In the genomic region with DNA sequence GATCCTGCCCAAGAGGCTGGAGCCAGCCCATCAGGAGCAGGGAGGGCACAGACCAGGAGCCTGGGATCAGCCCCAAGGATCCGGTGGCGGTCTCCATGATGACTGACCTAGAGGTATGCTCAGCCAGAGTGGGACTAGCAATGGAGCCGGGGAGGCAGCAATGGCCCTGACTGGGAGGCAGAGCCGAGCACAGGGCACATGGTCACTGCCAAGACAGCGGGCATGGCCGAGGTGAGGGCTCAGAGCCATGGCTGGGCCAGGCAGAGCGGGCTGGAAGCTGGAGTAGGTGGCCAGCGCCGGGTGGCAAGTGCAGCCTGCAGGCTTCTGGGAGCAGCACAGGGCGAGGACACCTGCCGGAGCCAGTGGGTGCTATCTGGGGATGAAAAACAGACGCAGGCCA, we compare ENCODE assay signal across 21 cellular contexts.
DNase-seq lines count a peak whose midpoint lies in the region.
"Had no signal": no experiment of that assay in that cellular context is flagged by ENCODE, and none has a peak within 500 bp of the region (broad histone marks: within the 10 kb centered on the region; RNA-seq: fewer than 3 reads in every experiment).

No MANE protein-coding gene starts in this region.

- no peak overlapping the region for H3K4me2 ChIP-seq in neuronal stem cell (ENCODE audit: insufficient read depth, low read length, poor library complexity, severe bottlenecking)
- H3K4me2 ChIP-seq: BLaER1 treated with 17β-estradiol and CSF1 and Interleukin-3, amounts not matched to agents 10 nM and 100 nM had no signal

- no peak overlapping the region for H3K27ac ChIP-seq in neuronal stem cell (replicated peaks; ENCODE audit: low read length)
- H3K27ac ChIP-seq: 22Rv1; BLaER1 treated with 17β-estradiol and CSF1 and Interleukin-3, amounts not matched to agents 10 nM and 100 nM; GM23248 had no signal

- H4K8ac ChIP-seq in neuronal stem cell (ENCODE audit: low read depth, low read length) = no peak overlapping the region

- intact Hi-C loops in posterior vena cava (cut with DNase I) = no loop called here

- WGBS in neuronal stem cell (ENCODE audit: extremely low coverage in 2 of 2, insufficient read length in 2 of 2, insufficient replicate concordance in 1 of 2), 2 donors = no CpG with 5 or more reads among the region's 12 CpGs

- no peaks in the 10 kb centered on the region for H3K36me3 ChIP-seq in neuronal stem cell (replicated peaks in 1 of 2; ENCODE audit: control insufficient read depth in 2 of 2, insufficient read depth in 2 of 2, low read length in 2 of 2)
- H3K36me3 ChIP-seq: BE2C; BLaER1 treated with 17β-estradiol and CSF1 and Interleukin-3, amounts not matched to agents 10 nM and 100 nM had no signal

- no peak overlapping the region for H4K91ac ChIP-seq in neuronal stem cell (ENCODE audit: low read depth, low read length, poor library complexity)

- H3K4me1 ChIP-seq in neuronal stem cell (ENCODE audit: control insufficient read depth in 2 of 2, insufficient read depth in 1 of 2, low read depth in 1 of 2, low read length in 2 of 2) = peaks cover 0 to 2% of the 10 kb centered on the region in 2 donors
- H3K4me1 ChIP-seq: BE2C had no signal

- peak overlapping the region; percentile 83 for H2AK5ac ChIP-seq in neuronal stem cell (ENCODE audit: low read depth, low read length)

- H2AFZ ChIP-seq in neuronal stem cell (ENCODE audit: low read length) = no peak overlapping the region
- H2AFZ ChIP-seq: GM23248 had no signal

- H2BK120ac ChIP-seq in neuronal stem cell (ENCODE audit: low read depth, low read length) = no peak overlapping the region

- H2BK15ac ChIP-seq in neuronal stem cell (ENCODE audit: low read length) = no peak overlapping the region

- H3K9me3 ChIP-seq in neuronal stem cell (replicated peaks in 1 of 2; ENCODE audit: control insufficient read depth in 2 of 2, insufficient read depth in 1 of 2, low read depth in 1 of 2, low read length in 2 of 2) = peaks cover 0 to 1% of the 10 kb centered on the region in 2 donors
- H3K9me3 ChIP-seq: BE2C had no signal

- H3K18ac ChIP-seq in neuronal stem cell (ENCODE audit: low read length) = peak overlapping the region; percentile 54

- H3K14ac ChIP-seq in neuronal stem cell (ENCODE audit: low read length) = peak overlapping the region; percentile 40

- H3K4me3 ChIP-seq in neuronal stem cell (ENCODE audit: low read length in 2 of 2) = no peak overlapping the region
- H3K4me3 ChIP-seq: BLaER1 treated with 17β-estradiol and CSF1 and Interleukin-3, amounts not matched to agents 10 nM and 100 nM; GM12878; GM23248 had no signal

- H3K79me1 ChIP-seq in neuronal stem cell (ENCODE audit: low read depth, low read length) = no peaks in the 10 kb centered on the region

- peak; percentile 32 for DNase-seq in NCI-H2107 (lab: John Stamatoyannopoulos, UW)
- no peak for DNase-seq in NCI-H2107 treated with DMSO at 0.1 percent for 48 hours (lab: John Stamatoyannopoulos, UW; ENCODE audit: unreplicated experiment)
- peak; percentile 51 for DNase-seq in medulla oblongata (ENCODE audit: extremely low spot score)
- no peak for DNase-seq in neuronal stem cell (ENCODE audit: low spot score)
- DNase-seq in posterior vena cava (ENCODE audit: low spot score) = no peak
- DNase-seq in foreskin melanocyte = no peak
- no peak for DNase-seq in pons (ENCODE audit: low spot score)
- no peak for DNase-seq in SKM-1 (lab: John Stamatoyannopoulos, UW; ENCODE audit: unreplicated experiment)
- DNase-seq: BE2C; CD4-positive, alpha-beta T cell; CD8-positive, alpha-beta memory T cell; DMS 273 treated with DMSO at 0.1 percent for 48 hours; DMS79; EL; GDM1; GM23248; H7; HCEC 1CT had no signal

- H2BK12ac ChIP-seq in neuronal stem cell (ENCODE audit: low read length) = peak overlapping the region; percentile 60

- H3K27me3 ChIP-seq in neuronal stem cell (ENCODE audit: control insufficient read depth in 3 of 3, insufficient read depth in 3 of 3, low read depth in 1 of 3, low read length in 3 of 3) = peaks cover 0 to 2% (median 0%) of the 10 kb centered on the region in 3 experiments
- H3K27me3 ChIP-seq: BE2C; BLaER1 treated with 17β-estradiol and CSF1 and Interleukin-3, amounts not matched to agents 10 nM and 100 nM had no signal

- no peak overlapping the region for H2BK5ac ChIP-seq in neuronal stem cell (ENCODE audit: low read length)

- H3K9ac ChIP-seq in neuronal stem cell (ENCODE audit: low read depth, low read length, poor library complexity) = no peak overlapping the region
- H3K9ac ChIP-seq: BLaER1 treated with 17β-estradiol and CSF1 and Interleukin-3, amounts not matched to agents 10 nM and 100 nM; GM23248 had no signal

- peak overlapping the region; percentile 69 for H3K23ac ChIP-seq in neuronal stem cell (ENCODE audit: low read depth, low read length, poor library complexity)

- no peak overlapping the region for H3K4ac ChIP-seq in neuronal stem cell (ENCODE audit: low read length)

Comparison
In these comparisons a context has a peak if more than half of its experiments do, and no peak if none do; other contexts are left out.
1. DNase-seq: peak in NCI-H2107 (single experiment) and medulla oblongata (single experiment); none in NCI-H2107 treated with DMSO at 0.1 percent for 48 hours (single experiment), neuronal stem cell (single experiment), posterior vena cava (single experiment), foreskin melanocyte (single experiment), pons (single experiment) and SKM-1 (single experiment).